ENCODE assay signal across 12 cellular contexts in genomic region chr3:133568294-133569014, GRCh38. TPM values are rescaled to one million over a fixed set of nuclear protein-coding genes. Genes with fewer than 3 reads are reported as not detected.
A peak's percentile ranks its signal among the peaks of the same experiment; 100 is the strongest.
DNase-seq lines count a peak whose midpoint lies in the region; ATAC-seq and TF ChIP-seq lines count a peak whose summit lies in the region.
"Had no signal": no experiment of that assay in that cellular context is flagged by ENCODE, and none has a peak within 500 bp of the region (broad histone marks: within the 10 kb centered on the region; RNA-seq: fewer than 3 reads in every experiment).

No MANE protein-coding gene starts in this region.

- peak overlapping the region; percentile 22; the same call in 1 of the 2 replicates for H3K4me2 ChIP-seq in IMR-90 (ENCODE audit: low read depth, low read length)

- H3K4ac ChIP-seq in IMR-90 (ENCODE audit: low read depth, low read length), result peak overlapping the region; percentile 70

- no TSS peak for BruUV-seq in IMR-90 (replicated peaks; lab: Mats Ljungman, UMichigan)

- H3K4me3 ChIP-seq in AG04450 (ENCODE audit: low read depth, low read length) (no peak overlapping the region), IMR-90 (ENCODE audit: insufficient read depth, low read depth, low read length) (no peak overlapping the region), cardiac fibroblast (replicated peaks in 1 of 2; ENCODE audit: low read depth in 2 of 2, low read length in 2 of 2) (no peak overlapping the region)
- H3K4me3 ChIP-seq: BLaER1 treated with 17β-estradiol and CSF1 and Interleukin-3, amounts not matched to agents 10 nM and 100 nM; ovary; thoracic aorta had no signal

- H2BK15ac ChIP-seq in IMR-90 (ENCODE audit: low read depth, low read length), result peak overlapping the region; percentile 11; the same call in 2 of the 3 replicates

- H3K4me1 ChIP-seq in IMR-90 (ENCODE audit: control insufficient read depth, insufficient read depth, low read length), result peaks cover 24% of the 10 kb centered on the region

- H2AFZ ChIP-seq in IMR-90 (replicated peaks; ENCODE audit: low read length, poor library complexity), result no peak overlapping the region

- no peak overlapping the region for H3K9ac ChIP-seq in IMR-90 (ENCODE audit: low read depth, low read length)
- H3K9ac ChIP-seq: BLaER1 treated with 17β-estradiol and CSF1 and Interleukin-3, amounts not matched to agents 10 nM and 100 nM had no signal

- peaks cover 14% of the 10 kb centered on the region for H3K9me1 ChIP-seq in IMR-90 (ENCODE audit: insufficient read depth, low read length)

- peak overlapping the region; percentile 90 for H2BK20ac ChIP-seq in IMR-90 (ENCODE audit: low read depth, low read length)

- no peak for TF ChIP-seq POLR2A in IMR-90 (IDR thresholded peaks at IDR 0.05; ENCODE audit: low read depth, low read length)

- H2AK5ac ChIP-seq in IMR-90 (ENCODE audit: low read depth, low read length), result peak overlapping the region; percentile 46; the same call in 1 of the 2 replicates

- peaks cover 0 to 2% of the 10 kb centered on the region in 2 experiments; a peak in 2 of 4 replicates for H3K79me1 ChIP-seq in IMR-90 (ENCODE audit: low read depth in 1 of 2, low read length in 2 of 2)

- no peaks in the 10 kb centered on the region for H4K20me1 ChIP-seq in IMR-90 (ENCODE audit: insufficient read depth, low read length)
- H4K20me1 ChIP-seq: BLaER1 treated with 17β-estradiol and CSF1 and Interleukin-3, amounts not matched to agents 10 nM and 100 nM had no signal

- H3K27me3 ChIP-seq in AG04450 (ENCODE audit: control insufficient read depth, insufficient read depth, low read length), result no peaks in the 10 kb centered on the region
- no peaks in the 10 kb centered on the region for H3K27me3 ChIP-seq in IMR-90 (ENCODE audit: control insufficient read depth, insufficient read depth, low read length)
- H3K27me3 ChIP-seq: BLaER1 treated with 17β-estradiol and CSF1 and Interleukin-3, amounts not matched to agents 10 nM and 100 nM; ovary had no signal

- peak overlapping the region; percentile 8 for H2AK9ac ChIP-seq in IMR-90 (replicated peaks; ENCODE audit: low read depth, low read length, poor library complexity)

- peak overlapping the region; percentile 77 for H3K14ac ChIP-seq in IMR-90 (replicated peaks; ENCODE audit: low read depth, low read length)

- H2BK5ac ChIP-seq in IMR-90 (ENCODE audit: low read depth, low read length, poor library complexity, severe bottlenecking), result peak overlapping the region; percentile 43

- H4K91ac ChIP-seq in IMR-90 (ENCODE audit: insufficient read depth, low read depth, low read length), result peak overlapping the region; percentile 88; the same call in 1 of the 2 replicates

- POLR2A ChIA-PET in AG04450 (lab: Yijun Ruan, JAX), result interaction anchor here (0.7 to 0.9 kb wide), 2 partner anchors 21 to 24 kb away, joined by 3 read pairs; no protein-coding TSS in a partner anchor
- POLR2A ChIA-PET in IMR-90 (lab: Charles Lee; ENCODE audit: unreplicated experiment), result no interaction called here

- H4K8ac ChIP-seq in IMR-90 (ENCODE audit: low read depth in 2 of 2, low read length in 2 of 2), result peak overlapping the region in 1 of 2 experiments; percentile 55; a peak in 1 of 4 replicates

- TF ChIP-seq RAD21 in IMR-90 (IDR thresholded peaks at IDR 0.05; ENCODE audit: low read length), result no peak

- H3K23ac ChIP-seq in IMR-90 (ENCODE audit: low read depth, low read length), result no peak overlapping the region; the same call in 1 of the 2 replicates

- DNase-seq in AG04450 (ENCODE audit: low read depth, low spot score), result no peak
- peak; percentile 92 for DNase-seq in IMR-90
- DNase-seq in cardiac fibroblast (ENCODE audit: low read depth in 2 of 2), result peak; percentile 67 to 95
- DNase-seq in lung microvascular endothelial cell (ENCODE audit: low read depth in 2 of 2), result peak; percentile 53 to 77
- DNase-seq in NCI-H82 (lab: John Stamatoyannopoulos, UW), result no peak
- no peak for DNase-seq in substantia nigra (lab: John Stamatoyannopoulos, UW)
- DNase-seq: NCI-H187 treated with DMSO at 0.1 percent for 48 hours, ovary had no signal

- CTCF ChIA-PET in AG04450 (lab: Charles Lee), result interaction anchor here (1.0 to 2.4 kb wide), 2 partner anchors 10 to 80 kb away, joined by 3 to 6 read pairs; no protein-coding TSS in a partner anchor
- CTCF ChIA-PET in IMR-90 (lab: Yijun Ruan, JAX), result interaction anchor here (1.1 kb wide), 1 partner anchor 13 kb away, joined by 4 read pairs; no protein-coding TSS in a partner anchor

- TF ChIP-seq CTCF in AG04450 (IDR thresholded peaks at IDR 0.05; ENCODE audit: low read depth, low read length) (no peak), IMR-90 (conservative IDR thresholded peaks at IDR 0.05; ENCODE audit: low read depth, low read length) (no peak), cardiac fibroblast (IDR thresholded peaks at IDR 0.05; ENCODE audit: low read depth, low read length) (no peak)

- intact Hi-C loops in IMR-90 (cut with micrococcal nuclease), result no loop called here

- peak overlapping the region; percentile 78; the same call in 1 of the 2 replicates for H3K18ac ChIP-seq in IMR-90 (ENCODE audit: low read depth, low read length)

- peak overlapping the region; percentile 71 for H2BK120ac ChIP-seq in IMR-90 (ENCODE audit: low read depth, low read length)

- no peaks in the 10 kb centered on the region for H3K9me3 ChIP-seq in AG04450 (ENCODE audit: control insufficient read depth, insufficient read depth, low read length)
- H3K9me3 ChIP-seq in IMR-90 (ENCODE audit: control insufficient read depth, insufficient read depth, low read length), result no peaks in the 10 kb centered on the region
- H3K9me3 ChIP-seq: BLaER1 treated with 17β-estradiol and CSF1 and Interleukin-3, amounts not matched to agents 10 nM and 100 nM; ovary; thoracic aorta had no signal

- H3K27ac ChIP-seq in AG04450 (ENCODE audit: low read depth, low read length), result peak overlapping the region; percentile 40
- 0 out of 2 replicates have a peak overlapping the region, but pooled peaks have one; percentile 24 for H3K27ac ChIP-seq in IMR-90 (ENCODE audit: insufficient read depth, low read length)
- H3K27ac ChIP-seq in substantia nigra (ENCODE audit: low read depth, low read length, poor library complexity, severe bottlenecking), result no peak overlapping the region
- H3K27ac ChIP-seq: ovary had no signal

- WGBS in IMR-90 (ENCODE audit: extremely low coverage in 2 of 2, insufficient read length in 1 of 2), 2 experiments, result 51% methylated on average over 5 of the region's 8 CpGs; no CpG with 5 or more reads in 1 of the 2 experiments

- dilution Hi-C loops in IMR-90 (cut with HindIII; ENCODE audit: low sequenced_read_pairs, unreplicated experiment), result no loop called here

- no peak overlapping the region for H3K56ac ChIP-seq in IMR-90 (ENCODE audit: extremely low read depth, insufficient read depth, low read length)

- H4K5ac ChIP-seq in IMR-90 (ENCODE audit: low read depth, low read length), result peak overlapping the region; percentile 40; the same call in 1 of the 2 replicates

- H3K36me3 ChIP-seq in IMR-90 (ENCODE audit: control insufficient read depth, insufficient read depth, low read length), result no peaks in the 10 kb centered on the region
- H3K36me3 ChIP-seq: BLaER1 treated with 17β-estradiol and CSF1 and Interleukin-3, amounts not matched to agents 10 nM and 100 nM; ovary; thoracic aorta had no signal

- in situ Hi-C loops in IMR-90 (cut with MboI; ENCODE audit: low sequenced_read_pairs), result no loop called here

- ATAC-seq in IMR-90 (ENCODE audit: low read depth), result no peak
- ATAC-seq in HG02870 (IDR thresholded peaks at IDR 0.05; ENCODE audit: unreplicated experiment), result no peak
- ATAC-seq in GM21515 (IDR thresholded peaks at IDR 0.05; ENCODE audit: unreplicated experiment), result no peak

TF ChIP-seq in IMR-90, 13 proteins besides CTCF, POLR2A, EP300 and RAD21 (continues in another document):
- TF ChIP-seq RFX5 (IDR thresholded peaks at IDR 0.05; ENCODE audit: low read depth, low read length) (no peak), MAFK (IDR thresholded peaks at IDR 0.05; ENCODE audit: low read depth, low read length) (peak; percentile 72; the same call in 1 of the 2 replicates), CHD1 (IDR thresholded peaks at IDR 0.05; ENCODE audit: low read depth, low read length) (no peak), USF2 (IDR thresholded peaks at IDR 0.05; ENCODE audit: low read depth, low read length) (no peak), MXI1 (IDR thresholded peaks at IDR 0.05; ENCODE audit: borderline replicate concordance, low read depth, low read length) (no peak), SMC3 (IDR thresholded peaks at IDR 0.05; ENCODE audit: low read depth, low read length) (no peak), FOS (IDR thresholded peaks at IDR 0.05; ENCODE audit: low read depth, low read length) (peak; percentile 72), CEBPB (IDR thresholded peaks at IDR 0.05; ENCODE audit: low read depth, low read length) (peak; percentile 59; the same call in 1 of the 2 replicates), NFE2L2 (IDR thresholded peaks at IDR 0.05; ENCODE audit: low read depth, low read length) (no peak), RCOR1 (IDR thresholded peaks at IDR 0.05; ENCODE audit: insufficient replicate concordance, low read length) (peak; percentile 77), MAZ (IDR thresholded peaks at IDR 0.05; ENCODE audit: borderline replicate concordance, low read depth, low read length) (no peak), BHLHE40 (IDR thresholded peaks at IDR 0.05; ENCODE audit: low read depth, low read length) (peak; percentile 73)

RNA-seq across cellular contexts. Expression of gene CDV3, which starts 5.0 kb away (rescaled TPM):
- polyA plus RNA-seq in AG04450 (2011; rRNA removed) (131 and 164 TPM in 2 replicates), IMR-90 (2012; rRNA removed) (78.1 and 93.6 TPM in 2 replicates)
- polyA minus RNA-seq in AG04450 (2011; rRNA and poly(A)+ RNA removed), result 81.9 and 122 TPM in 2 replicates
- total RNA-seq in IMR-90 (2012; rRNA removed) (120 and 189 TPM in 2 replicates), lung microvascular endothelial cell (141 and 168 TPM in 2 replicates)
- 11.2 and 14.0 TPM in 2 replicates for polyA plus RNA-seq in IMR-90 (2012; cell fraction: cytosol; rRNA removed)
- 3.2 and 36.9 TPM in 2 replicates for polyA plus RNA-seq in IMR-90 (2012; cell fraction: nucleus; rRNA removed; ENCODE audit: low replicate concordance)

Comparison
In these comparisons a context has a peak if more than half of its experiments do, and no peak if none do; other contexts are left out.
1. DNase-seq: peak in IMR-90 (single experiment), cardiac fibroblast (2 of 2) and lung microvascular endothelial cell (2 of 2); none in AG04450 (single experiment), NCI-H82 (single experiment) and substantia nigra (0 of 49).